Comparison of ENCODE assay signal across 1 cellular context in genomic region chr2:227853765-227854271, GRCh38.
TF ChIP-seq lines count a peak whose summit lies in the region.

No MANE protein-coding gene starts in this region.

TF ChIP-seq in GM23338, 12 proteins besides CTCF, POLR2A, EP300 and RAD21 (continued from another document):
- TF ChIP-seq, protein P1, sequence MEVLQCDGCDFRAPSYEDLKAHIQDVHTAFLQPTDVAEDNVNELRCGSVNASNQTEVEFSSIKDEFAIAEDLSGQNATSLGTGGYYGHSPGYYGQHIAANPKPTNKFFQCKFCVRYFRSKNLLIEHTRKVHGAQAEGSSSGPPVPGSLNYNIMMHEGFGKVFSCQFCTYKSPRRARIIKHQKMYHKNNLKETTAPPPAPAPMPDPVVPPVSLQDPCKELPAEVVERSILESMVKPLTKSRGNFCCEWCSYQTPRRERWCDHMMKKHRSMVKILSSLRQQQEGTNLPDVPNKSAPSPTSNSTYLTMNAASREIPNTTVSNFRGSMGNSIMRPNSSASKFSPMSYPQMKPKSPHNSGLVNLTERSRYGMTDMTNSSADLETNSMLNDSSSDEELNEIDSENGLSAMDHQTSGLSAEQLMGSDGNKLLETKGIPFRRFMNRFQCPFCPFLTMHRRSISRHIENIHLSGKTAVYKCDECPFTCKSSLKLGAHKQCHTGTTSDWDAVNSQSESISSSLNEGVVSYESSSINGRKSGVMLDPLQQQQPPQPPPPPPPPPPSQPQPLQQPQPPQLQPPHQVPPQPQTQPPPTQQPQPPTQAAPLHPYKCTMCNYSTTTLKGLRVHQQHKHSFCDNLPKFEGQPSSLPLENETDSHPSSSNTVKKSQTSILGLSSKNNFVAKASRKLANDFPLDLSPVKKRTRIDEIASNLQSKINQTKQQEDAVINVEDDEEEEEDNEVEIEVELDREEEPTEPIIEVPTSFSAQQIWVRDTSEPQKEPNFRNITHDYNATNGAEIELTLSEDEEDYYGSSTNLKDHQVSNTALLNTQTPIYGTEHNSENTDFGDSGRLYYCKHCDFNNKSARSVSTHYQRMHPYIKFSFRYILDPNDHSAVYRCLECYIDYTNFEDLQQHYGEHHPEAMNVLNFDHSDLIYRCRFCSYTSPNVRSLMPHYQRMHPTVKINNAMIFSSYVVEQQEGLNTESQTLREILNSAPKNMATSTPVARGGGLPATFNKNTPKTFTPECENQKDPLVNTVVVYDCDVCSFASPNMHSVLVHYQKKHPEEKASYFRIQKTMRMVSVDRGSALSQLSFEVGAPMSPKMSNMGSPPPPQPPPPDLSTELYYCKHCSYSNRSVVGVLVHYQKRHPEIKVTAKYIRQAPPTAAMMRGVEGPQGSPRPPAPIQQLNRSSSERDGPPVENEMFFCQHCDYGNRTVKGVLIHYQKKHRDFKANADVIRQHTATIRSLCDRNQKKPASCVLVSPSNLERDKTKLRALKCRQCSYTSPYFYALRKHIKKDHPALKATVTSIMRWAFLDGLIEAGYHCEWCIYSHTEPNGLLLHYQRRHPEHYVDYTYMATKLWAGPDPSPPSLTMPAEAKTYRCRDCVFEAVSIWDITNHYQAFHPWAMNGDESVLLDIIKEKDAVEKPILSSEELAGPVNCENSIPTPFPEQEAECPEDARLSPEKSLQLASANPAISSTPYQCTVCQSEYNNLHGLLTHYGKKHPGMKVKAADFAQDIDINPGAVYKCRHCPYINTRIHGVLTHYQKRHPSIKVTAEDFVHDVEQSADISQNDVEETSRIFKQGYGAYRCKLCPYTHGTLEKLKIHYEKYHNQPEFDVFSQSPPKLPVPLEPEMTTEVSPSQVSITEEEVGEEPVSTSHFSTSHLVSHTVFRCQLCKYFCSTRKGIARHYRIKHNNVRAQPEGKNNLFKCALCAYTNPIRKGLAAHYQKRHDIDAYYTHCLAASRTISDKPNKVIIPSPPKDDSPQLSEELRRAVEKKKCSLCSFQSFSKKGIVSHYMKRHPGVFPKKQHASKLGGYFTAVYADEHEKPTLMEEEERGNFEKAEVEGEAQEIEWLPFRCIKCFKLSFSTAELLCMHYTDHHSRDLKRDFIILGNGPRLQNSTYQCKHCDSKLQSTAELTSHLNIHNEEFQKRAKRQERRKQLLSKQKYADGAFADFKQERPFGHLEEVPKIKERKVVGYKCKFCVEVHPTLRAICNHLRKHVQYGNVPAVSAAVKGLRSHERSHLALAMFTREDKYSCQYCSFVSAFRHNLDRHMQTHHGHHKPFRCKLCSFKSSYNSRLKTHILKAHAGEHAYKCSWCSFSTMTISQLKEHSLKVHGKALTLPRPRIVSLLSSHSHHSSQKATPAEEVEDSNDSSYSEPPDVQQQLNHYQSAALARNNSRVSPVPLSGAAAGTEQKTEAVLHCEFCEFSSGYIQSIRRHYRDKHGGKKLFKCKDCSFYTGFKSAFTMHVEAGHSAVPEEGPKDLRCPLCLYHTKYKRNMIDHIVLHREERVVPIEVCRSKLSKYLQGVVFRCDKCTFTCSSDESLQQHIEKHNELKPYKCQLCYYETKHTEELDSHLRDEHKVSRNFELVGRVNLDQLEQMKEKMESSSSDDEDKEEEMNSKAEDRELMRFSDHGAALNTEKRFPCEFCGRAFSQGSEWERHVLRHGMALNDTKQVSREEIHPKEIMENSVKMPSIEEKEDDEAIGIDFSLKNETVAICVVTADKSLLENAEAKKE (CRISPR knock-in tag; IDR thresholded peaks at IDR 0.05), result no peak
- no peak for TF ChIP-seq CREB1 (CRISPR knock-in tag; IDR thresholded peaks at IDR 0.05; ENCODE audit: low read depth)
- no peak for TF ChIP-seq POLR2AphosphoS5 (IDR thresholded peaks at IDR 0.05; ENCODE audit: low read depth)
